Comparison of ENCODE assay signal across 27 cellular contexts in the genomic region with DNA sequence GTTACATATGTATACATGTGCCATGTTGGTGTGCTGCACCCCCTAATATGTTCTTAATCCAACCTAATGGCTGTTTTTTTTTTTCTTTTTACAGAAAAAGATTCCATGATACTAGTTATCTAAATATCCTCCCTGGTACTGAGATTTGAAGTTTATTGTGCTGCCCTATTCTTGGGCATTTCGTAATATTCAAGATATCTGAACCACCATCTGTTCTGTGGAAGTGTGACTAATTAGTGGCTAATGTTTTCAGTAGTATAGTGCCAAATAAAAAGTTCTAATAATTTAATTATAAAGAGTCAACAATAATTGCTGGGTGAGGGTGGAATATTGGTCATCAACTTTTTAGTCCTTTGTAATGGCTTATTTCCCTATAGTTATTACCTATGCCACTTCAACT.
"Had no signal": no experiment of that assay in that cellular context is flagged by ENCODE, and none has a peak within 500 bp of the region (broad histone marks: within the 10 kb centered on the region; RNA-seq: fewer than 3 reads in every experiment).

No MANE protein-coding gene starts in this region.

- H3K79me2 ChIP-seq: hepatocyte, parathyroid adenoma had no signal

- H3K27ac ChIP-seq: hepatocyte, parathyroid adenoma, right atrium auricular region, tibial artery, upper lobe of right lung had no signal

- ATAC-seq: effector memory CD8-positive, alpha-beta T cell; left cardiac atrium; left ventricle myocardium superior; naive thymus-derived CD8-positive, alpha-beta T cell; T-helper 17 cell; upper lobe of right lung had no signal

- DNase-seq: activated CD4-positive, alpha-beta memory T cell treated with anti-CD3 and anti-CD28 coated beads for 36 hours; activated CD4-positive, alpha-beta T cell treated with anti-CD3 and anti-CD28 coated beads, Interleukin-2, amount 10 ng/mL, durations not matched to agents 24 days and 14 days; activated CD4-positive, CD25-positive, alpha-beta regulatory T cell treated with anti-CD3 and anti-CD28 coated beads, Interleukin-2, amount 50 U/mL, for 72 hours; activated CD8-positive, alpha-beta memory T cell treated with anti-CD3 and anti-CD28 coated beads, Interleukin-2, amount 50 U/mL, for 4 hours; activated effector memory CD4-positive, alpha-beta T cell treated with anti-CD3 and anti-CD28 coated beads, Interleukin-2, amount 50 U/mL, for 16 hours; activated naive CD4-positive, alpha-beta T cell treated with anti-CD3 and anti-CD28 coated beads for 36 hours; activated naive CD8-positive, alpha-beta T cell treated with anti-CD3 and anti-CD28 coated beads, Interleukin-2, amount 10 ng/mL, durations not matched to agents 7 days and 5 days; activated T-cell treated with anti-CD3 and anti-CD28 coated beads, Interleukin-2, amount 50 U/mL, for 1 hour; amygdala; effector memory CD8-positive, alpha-beta T cell; esophagus squamous epithelium; foreskin melanocyte; left cardiac atrium; left ventricle myocardium superior; midbrain; naive thymus-derived CD8-positive, alpha-beta T cell; nucleus accumbens; spleen; stimulated activated naive CD4-positive, alpha-beta T cell; T-helper 17 cell; T1000; tibial artery; upper lobe of right lung had no signal

- H3K27me3 ChIP-seq: esophagus squamous epithelium, hepatocyte, right atrium auricular region, spleen, suprapubic skin, tibial artery, upper lobe of right lung had no signal

- H3K4me3 ChIP-seq: esophagus squamous epithelium, hepatocyte, right atrium auricular region, spleen, suprapubic skin, tibial artery, upper lobe of right lung had no signal

- H2AFZ ChIP-seq: hepatocyte, parathyroid adenoma had no signal

- H3K9me3 ChIP-seq: esophagus squamous epithelium, right atrium auricular region, spleen, suprapubic skin, tibial artery, upper lobe of right lung had no signal

- H3K4me1 ChIP-seq: parathyroid adenoma, right atrium auricular region, spleen, upper lobe of right lung had no signal
